In genomic region chr12:10082057-10082874, GRCh38 we compare ENCODE assay signal across 1 cellular context.
TF ChIP-seq lines count a peak whose summit lies in the region.

No MANE protein-coding gene starts in this region.

TF ChIP-seq in GM12891, 5 proteins besides CTCF, POLR2A, EP300 and RAD21:
- no peak for TF ChIP-seq SPI1 (IDR thresholded peaks at IDR 0.05; ENCODE audit: low read depth, low read length)
- TF ChIP-seq PAX5 (IDR thresholded peaks at IDR 0.05; ENCODE audit: insufficient read depth, low read length, severe bottlenecking), result no peak
- TF ChIP-seq POLR2AphosphoS5 (IDR thresholded peaks at IDR 0.05; ENCODE audit: low read depth, low read length), result no peak
- no peak for TF ChIP-seq TAF1 (IDR thresholded peaks at IDR 0.05; ENCODE audit: low read depth, low read length)
TF ChIP-seq in GM12891: peak in this region for 0.
